In the genomic region with DNA sequence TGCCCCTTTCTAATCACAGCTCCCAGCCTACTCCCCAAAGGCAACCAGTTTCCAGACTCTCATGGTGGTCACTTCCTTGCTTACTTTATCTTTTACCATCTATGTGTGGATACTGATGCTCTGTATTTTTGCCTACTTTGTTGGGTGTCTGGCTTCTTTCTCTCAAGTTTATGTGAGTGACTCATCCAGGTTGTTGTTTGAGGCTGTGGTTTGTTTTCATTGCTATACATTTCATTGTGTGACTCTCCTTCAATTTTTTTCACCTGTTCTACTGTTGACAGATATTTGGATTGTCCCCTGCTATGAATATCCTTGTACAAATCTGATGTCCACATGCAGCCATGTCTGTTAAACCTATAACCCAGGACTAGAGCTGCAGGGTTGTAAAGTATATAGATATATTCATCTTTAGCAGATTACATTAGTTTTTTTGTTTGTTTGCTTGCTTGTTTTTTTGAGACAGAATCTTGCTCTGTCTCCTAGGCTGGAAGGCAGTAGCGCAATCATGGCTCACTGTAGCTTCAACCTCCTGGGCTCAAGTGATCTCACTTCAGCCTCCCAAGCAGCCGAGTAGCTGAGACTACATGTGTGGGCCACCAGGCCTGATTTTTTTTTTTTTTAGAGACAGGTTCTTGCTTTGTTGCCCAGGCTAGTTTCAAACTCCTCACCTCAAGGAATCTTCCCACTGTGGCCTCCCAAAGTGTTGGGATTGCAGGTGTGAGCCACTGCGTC, we compare ENCODE assay signal across 18 cellular contexts.
A peak's percentile ranks its signal among the peaks of the same experiment; 100 is the strongest.
DNase-seq lines count a peak whose midpoint lies in the region; ATAC-seq, FAIRE-seq and TF ChIP-seq lines count a peak whose summit lies in the region.
"Had no signal": no experiment of that assay in that cellular context is flagged by ENCODE, and none has a peak within 500 bp of the region (broad histone marks: within the 10 kb centered on the region; RNA-seq: fewer than 3 reads in every experiment).

No MANE protein-coding gene starts in this region.

- H3K4me3 Mint-ChIP-seq in mesothelial cell of epicardium: no peak overlapping the region
- no peak overlapping the region for H3K4me3 Mint-ChIP-seq in activated T-helper 2 cell treated with anti-CD3 and anti-CD28 coated beads, Interferon-gamma antibody, Interleukin-2, Interleukin-4, amounts not matched to agents 10 μg/mL and 5 μg/mL and 100 μg/mL, durations not matched to agents 14 hours and 24 hours and 36 hours (ENCODE audit: low read depth)
- H3K4me3 Mint-ChIP-seq: CD4-positive, alpha-beta memory T cell had no signal

- no peaks in the 10 kb centered on the region for H3K27me3 ChIP-seq in bronchial epithelial cell (ENCODE audit: control insufficient read depth, insufficient read depth, low read length)
- H3K27me3 ChIP-seq: Peyer's patch had no signal

- intact Hi-C loops in activated T-helper 2 cell treated with anti-CD3 and anti-CD28 coated beads, Interferon-gamma antibody, Interleukin-2, Interleukin-4, amounts not matched to agents 10 μg/mL and 5 μg/mL and 100 μg/mL, durations not matched to agents 14 hours and 24 hours and 36 hours (cut with micrococcal nuclease): no loop called here

- no peak for FAIRE-seq in bronchial epithelial cell (lab: Jason Lieb, UNC)
- FAIRE-seq: GM12892, H54 had no signal

- peaks cover 9% of the 10 kb centered on the region for H3K36me3 Mint-ChIP-seq in mesothelial cell of epicardium
- no peaks in the 10 kb centered on the region for H3K36me3 Mint-ChIP-seq in activated T-helper 2 cell treated with anti-CD3 and anti-CD28 coated beads, Interferon-gamma antibody, Interleukin-2, Interleukin-4, amounts not matched to agents 10 μg/mL and 5 μg/mL and 100 μg/mL, durations not matched to agents 14 hours and 24 hours and 36 hours (ENCODE audit: low read depth)
- H3K36me3 Mint-ChIP-seq: CD4-positive, alpha-beta memory T cell had no signal

- peaks cover 39% of the 10 kb centered on the region for H3K4me1 Mint-ChIP-seq in mesothelial cell of epicardium
- no peaks in the 10 kb centered on the region for H3K4me1 Mint-ChIP-seq in activated T-helper 2 cell treated with anti-CD3 and anti-CD28 coated beads, Interferon-gamma antibody, Interleukin-2, Interleukin-4, amounts not matched to agents 10 μg/mL and 5 μg/mL and 100 μg/mL, durations not matched to agents 14 hours and 24 hours and 36 hours (ENCODE audit: low read depth)
- H3K4me1 Mint-ChIP-seq: CD4-positive, alpha-beta memory T cell had no signal

- no peak overlapping the region for H3K4me3 ChIP-seq in bronchial epithelial cell (ENCODE audit: low read depth, low read length)
- H3K4me3 ChIP-seq: Peyer's patch had no signal

- TF ChIP-seq CTCF in bronchial epithelial cell (IDR thresholded peaks at IDR 0.05; ENCODE audit: insufficient read depth, low read length, severe bottlenecking) (no peak), mesothelial cell of epicardium (IDR thresholded peaks at IDR 0.05; ENCODE audit: unreplicated experiment) (no peak)

- H3K36me3 ChIP-seq in bronchial epithelial cell (ENCODE audit: control insufficient read depth, insufficient read depth, low read length): no peaks in the 10 kb centered on the region
- H3K36me3 ChIP-seq: Peyer's patch had no signal

- H3K27me3 Mint-ChIP-seq in mesothelial cell of epicardium (ENCODE audit: low read depth): no peaks in the 10 kb centered on the region
- H3K27me3 Mint-ChIP-seq in activated T-helper 2 cell treated with anti-CD3 and anti-CD28 coated beads, Interferon-gamma antibody, Interleukin-2, Interleukin-4, amounts not matched to agents 10 μg/mL and 5 μg/mL and 100 μg/mL, durations not matched to agents 14 hours and 24 hours and 36 hours (ENCODE audit: low read depth): peaks cover 3% of the 10 kb centered on the region

- peaks cover 12% of the 10 kb centered on the region for H3K9me3 Mint-ChIP-seq in mesothelial cell of epicardium
- no peaks in the 10 kb centered on the region for H3K9me3 Mint-ChIP-seq in activated T-helper 2 cell treated with anti-CD3 and anti-CD28 coated beads, Interferon-gamma antibody, Interleukin-2, Interleukin-4, amounts not matched to agents 10 μg/mL and 5 μg/mL and 100 μg/mL, durations not matched to agents 14 hours and 24 hours and 36 hours

- ATAC-seq in GM18520 (IDR thresholded peaks at IDR 0.05; ENCODE audit: unreplicated experiment): no peak

- peak; percentile 63 for DNase-seq in DMS53 (lab: John Stamatoyannopoulos, UW)
- peak; percentile 21 for DNase-seq in LoVo (ENCODE audit: low spot score)
- DNase-seq in bronchial epithelial cell (ENCODE audit: low read depth): peak; percentile 30
- DNase-seq in mesothelial cell of epicardium (ENCODE audit: low spot score in 2 of 2, unreplicated experiment in 2 of 2): no peak
- DNase-seq in activated T-helper 2 cell treated with anti-CD3 and anti-CD28 coated beads, Interferon-gamma antibody, Interleukin-2, Interleukin-4, amounts not matched to agents 10 μg/mL and 5 μg/mL and 100 μg/mL, durations not matched to agents 14 hours and 24 hours and 36 hours (ENCODE audit: low spot score): no peak
- DNase-seq in NCI-H524 treated with DMSO at 0.1 percent for 48 hours (lab: John Stamatoyannopoulos, UW): no peak
- DNase-seq in erythroblast (lab: John Stamatoyannopoulos, UW): no peak
- DNase-seq: CD4-positive, alpha-beta memory T cell; IMR-90; NCI-H1417 treated with DMSO at 0.1 percent for 48 hours; NCI-H2029; NCI-H2171 treated with DMSO at 0.1 percent for 48 hours; NCI-H82; Peyer's patch; SHP77 treated with DMSO at 0.1 percent for 48 hours had no signal

- no peak for TF ChIP-seq POLR2A in erythroblast (IDR thresholded peaks at IDR 0.05; ENCODE audit: low read length)

- peak overlapping the region; percentile 82 for H3K27ac Mint-ChIP-seq in mesothelial cell of epicardium
- H3K27ac Mint-ChIP-seq in activated T-helper 2 cell treated with anti-CD3 and anti-CD28 coated beads, Interferon-gamma antibody, Interleukin-2, Interleukin-4, amounts not matched to agents 10 μg/mL and 5 μg/mL and 100 μg/mL, durations not matched to agents 14 hours and 24 hours and 36 hours: no peak overlapping the region
- H3K27ac Mint-ChIP-seq: CD4-positive, alpha-beta memory T cell had no signal

Comparison
In these comparisons a context has a peak if more than half of its experiments do, and no peak if none do; other contexts are left out.
1. DNase-seq: peak in DMS53 (single experiment), LoVo (single experiment) and bronchial epithelial cell (single experiment); none in mesothelial cell of epicardium (0 of 2), activated T-helper 2 cell treated with anti-CD3 and anti-CD28 coated beads, Interferon-gamma antibody, Interleukin-2, Interleukin-4, amounts not matched to agents 10 μg/mL and 5 μg/mL and 100 μg/mL, durations not matched to agents 14 hours and 24 hours and 36 hours (single experiment), NCI-H524 treated with DMSO at 0.1 percent for 48 hours (single experiment) and erythroblast (0 of 2).